ENCODE assay signal across 10 cellular contexts in genomic region chr16:3825103-3825502, GRCh38. TPM values are rescaled to one million over a fixed set of nuclear protein-coding genes. Genes with fewer than 3 reads are reported as not detected.
DNase-seq lines count a peak whose midpoint lies in the region; ATAC-seq and TF ChIP-seq lines count a peak whose summit lies in the region.
"Had no signal": no experiment of that assay in that cellular context is flagged by ENCODE, and none has a peak within 500 bp of the region (broad histone marks: within the 10 kb centered on the region; RNA-seq: fewer than 3 reads in every experiment).

No MANE protein-coding gene starts in this region.

- ATAC-seq in activated T-helper 17 cell treated with anti-CD3 and anti-CD28 coated beads, Interleukin-2, amount 50 U/mL, for 72 hours (replicated peaks), result peak; percentile 71
- ATAC-seq in GM21390 (IDR thresholded peaks at IDR 0.05; ENCODE audit: unreplicated experiment), result no peak

- no peak for TF ChIP-seq POLR2A in transverse colon (IDR thresholded peaks at IDR 0.05)

- H3K9me3 ChIP-seq in transverse colon, result no peaks in the 10 kb centered on the region

- TF ChIP-seq EP300 in transverse colon (IDR thresholded peaks at IDR 0.05; ENCODE audit: low read depth), result no peak

- no peak overlapping the region for H3K27ac ChIP-seq in transverse colon

- TF ChIP-seq CTCF in type B pancreatic cell (conservative IDR thresholded peaks at IDR 0.05) (no peak), transverse colon (IDR thresholded peaks at IDR 0.05) (no peak), CD14-positive monocyte (IDR thresholded peaks at IDR 0.05) (no peak)

- H3K27ac Mint-ChIP-seq in activated naive CD4-positive, alpha-beta T cell treated with anti-CD3 and anti-CD28 coated beads, Interleukin-2, amount 50 U/mL, for 24 hours, result peak overlapping the region; percentile 42
- H3K27ac Mint-ChIP-seq in activated T-helper 17 cell treated with anti-CD3 and anti-CD28 coated beads, Interleukin-2, amount 50 U/mL, for 72 hours, result peak overlapping the region; percentile 16
- H3K27ac Mint-ChIP-seq in type B pancreatic cell, result peak overlapping the region; percentile 2
- no peak overlapping the region for H3K27ac Mint-ChIP-seq in CD14-positive monocyte

- DNase-seq in activated naive CD4-positive, alpha-beta T cell treated with anti-CD3 and anti-CD28 coated beads, Interleukin-2, amount 50 U/mL, for 16 hours, result no peak
- peak; percentile 64 for DNase-seq in foreskin melanocyte
- DNase-seq in type B pancreatic cell (ENCODE audit: extremely low spot score, unreplicated experiment), result no peak
- DNase-seq in transverse colon, result no peak
- DNase-seq in CD14-positive monocyte (ENCODE audit: low spot score), result no peak
- DNase-seq: NCI-H1105 treated with DMSO at 0.1 percent for 48 hours, NCI-H774 had no signal

- intact Hi-C loops in transverse colon (cut with DNase I; ENCODE audit: low total_unique reads) (no loop called here), CD14-positive monocyte (cut with micrococcal nuclease) (no loop called here)

- no peaks in the 10 kb centered on the region for H3K27me3 Mint-ChIP-seq in activated naive CD4-positive, alpha-beta T cell treated with anti-CD3 and anti-CD28 coated beads, Interleukin-2, amount 50 U/mL, for 24 hours
- H3K27me3 Mint-ChIP-seq in activated T-helper 17 cell treated with anti-CD3 and anti-CD28 coated beads, Interleukin-2, amount 50 U/mL, for 72 hours, result no peaks in the 10 kb centered on the region
- H3K27me3 Mint-ChIP-seq in type B pancreatic cell (no peaks in the 10 kb centered on the region), CD14-positive monocyte (ENCODE audit: low read depth in 3 of 3) (peaks cover 0 to 3% (median 0%) of the 10 kb centered on the region in 3 donors)

- no peaks in the 10 kb centered on the region for H3K9me3 Mint-ChIP-seq in activated naive CD4-positive, alpha-beta T cell treated with anti-CD3 and anti-CD28 coated beads, Interleukin-2, amount 50 U/mL, for 24 hours
- no peaks in the 10 kb centered on the region for H3K9me3 Mint-ChIP-seq in activated T-helper 17 cell treated with anti-CD3 and anti-CD28 coated beads, Interleukin-2, amount 50 U/mL, for 72 hours
- H3K9me3 Mint-ChIP-seq in type B pancreatic cell (no peaks in the 10 kb centered on the region), CD14-positive monocyte (no peaks in the 10 kb centered on the region)

- peak overlapping the region; percentile 9 for H3K4me3 Mint-ChIP-seq in activated naive CD4-positive, alpha-beta T cell treated with anti-CD3 and anti-CD28 coated beads, Interleukin-2, amount 50 U/mL, for 24 hours
- H3K4me3 Mint-ChIP-seq in activated T-helper 17 cell treated with anti-CD3 and anti-CD28 coated beads, Interleukin-2, amount 50 U/mL, for 72 hours, result peak overlapping the region; percentile 64
- H3K4me3 Mint-ChIP-seq in type B pancreatic cell (no peak overlapping the region), CD14-positive monocyte (no peak overlapping the region)

- peaks cover 18 to 58% (median 35%) of the 10 kb centered on the region in 4 donors for H3K4me1 ChIP-seq in transverse colon

- 69 to 71% methylated on average over 1 of the region's 1 CpG for WGBS in transverse colon (ENCODE audit: low coverage in 1 of 2), 2 donors

- H3K36me3 ChIP-seq in transverse colon, result no peaks in the 10 kb centered on the region

- no peak overlapping the region for H3K4me3 ChIP-seq in transverse colon

- peaks cover 4% of the 10 kb centered on the region for H3K36me3 Mint-ChIP-seq in activated naive CD4-positive, alpha-beta T cell treated with anti-CD3 and anti-CD28 coated beads, Interleukin-2, amount 50 U/mL, for 24 hours
- H3K36me3 Mint-ChIP-seq in activated T-helper 17 cell treated with anti-CD3 and anti-CD28 coated beads, Interleukin-2, amount 50 U/mL, for 72 hours (ENCODE audit: low read depth), result peaks cover 26% of the 10 kb centered on the region
- peaks cover 18% of the 10 kb centered on the region for H3K36me3 Mint-ChIP-seq in type B pancreatic cell
- H3K36me3 Mint-ChIP-seq in CD14-positive monocyte, result peaks cover 14 to 39% of the 10 kb centered on the region in 2 donors

- peaks cover 91% of the 10 kb centered on the region for H3K4me1 Mint-ChIP-seq in activated naive CD4-positive, alpha-beta T cell treated with anti-CD3 and anti-CD28 coated beads, Interleukin-2, amount 50 U/mL, for 24 hours
- H3K4me1 Mint-ChIP-seq in activated T-helper 17 cell treated with anti-CD3 and anti-CD28 coated beads, Interleukin-2, amount 50 U/mL, for 72 hours, result peaks cover 64% of the 10 kb centered on the region
- H3K4me1 Mint-ChIP-seq in type B pancreatic cell (ENCODE audit: unreplicated experiment) (peaks cover 50% of the 10 kb centered on the region), CD14-positive monocyte (peaks cover 49% of the 10 kb centered on the region)

- in situ Hi-C loops in transverse colon (cut with MboI; ENCODE audit: low pct_ligation_motif_present in 1 of 4, low pct_unique_long_range_greater_than_20kb in 1 of 4, low sequenced_read_pairs in 3 of 4), result no loop called here

- no peaks in the 10 kb centered on the region for H3K27me3 ChIP-seq in transverse colon

RNA-seq across cellular contexts. Expression of gene CREBBP, which starts 55.4 kb away (rescaled TPM):
- total RNA-seq in activated T-helper 17 cell treated with anti-CD3 and anti-CD28 coated beads, Interleukin-2, amount 50 U/mL, for 72 hours, result 10 to 100 TPM; 55.7 to 58.2 TPM
- total RNA-seq in type B pancreatic cell (ENCODE audit: low replicate concordance), result 85.1 and 93.6 TPM in 2 replicates
- total RNA-seq in transverse colon, result 100 to 1,000 TPM in 2 of 4 donors, 10 to 100 TPM in 2; 52.4 to 235 (median 98.7) TPM
- polyA plus RNA-seq in CD14-positive monocyte, result 1 to 10 TPM; 2.1 to 6.2 TPM

Comparison
In these comparisons a context has a peak if more than half of its experiments do, and no peak if none do; other contexts are left out.
1. H3K27ac Mint-ChIP-seq: peak in activated naive CD4-positive, alpha-beta T cell treated with anti-CD3 and anti-CD28 coated beads, Interleukin-2, amount 50 U/mL, for 24 hours (single experiment), activated T-helper 17 cell treated with anti-CD3 and anti-CD28 coated beads, Interleukin-2, amount 50 U/mL, for 72 hours (single experiment) and type B pancreatic cell (single experiment); none in CD14-positive monocyte (0 of 7).
2. H3K4me3 Mint-ChIP-seq: peak in activated naive CD4-positive, alpha-beta T cell treated with anti-CD3 and anti-CD28 coated beads, Interleukin-2, amount 50 U/mL, for 24 hours (single experiment) and activated T-helper 17 cell treated with anti-CD3 and anti-CD28 coated beads, Interleukin-2, amount 50 U/mL, for 72 hours (single experiment); none in type B pancreatic cell (single experiment) and CD14-positive monocyte (0 of 2).